Comparison of ENCODE assay signal across 8 cellular contexts in genomic region chr6:136921521-136921935, GRCh38. TPM values are rescaled to one million over a fixed set of nuclear protein-coding genes. Genes with fewer than 3 reads are reported as not detected.
DNase-seq lines count a peak whose midpoint lies in the region; ATAC-seq lines count a peak whose summit lies in the region.

No MANE protein-coding gene starts in this region.

- no peaks in the 10 kb centered on the region for H3K36me3 Mint-ChIP-seq in activated CD4-positive, alpha-beta T cell treated with anti-CD3 and anti-CD28 coated beads, Interleukin-2, amount 10 ng/mL, durations not matched to agents 24 days and 14 days (ENCODE audit: low read depth)
- H3K36me3 Mint-ChIP-seq in naive B cell = peaks cover 4 to 5% of the 10 kb centered on the region in 2 donors

- H3K4me3 Mint-ChIP-seq in activated CD4-positive, alpha-beta T cell treated with anti-CD3 and anti-CD28 coated beads, Interleukin-2, amount 10 ng/mL, durations not matched to agents 24 days and 14 days = peak overlapping the region; percentile 83
- peak overlapping the region; percentile 83 to 93 (median 88) for H3K4me3 Mint-ChIP-seq in naive B cell

- H3K4me1 ChIP-seq in endocrine pancreas (ENCODE audit: control insufficient read depth, insufficient read depth, low read length) = peaks cover 4% of the 10 kb centered on the region

- H3K4me3 ChIP-seq in endocrine pancreas (ENCODE audit: control insufficient read depth, insufficient read depth, low read length) = no peak overlapping the region

- no peaks in the 10 kb centered on the region for H3K9me3 ChIP-seq in endocrine pancreas (ENCODE audit: control insufficient read depth, low read length)

- H3K27ac Mint-ChIP-seq in activated CD4-positive, alpha-beta T cell treated with anti-CD3 and anti-CD28 coated beads, Interleukin-2, amount 10 ng/mL, durations not matched to agents 24 days and 14 days = no peak overlapping the region
- H3K27ac Mint-ChIP-seq in naive B cell = no peak overlapping the region

- H3K9ac ChIP-seq in endocrine pancreas (ENCODE audit: control insufficient read depth, insufficient read depth, low read length) = peak overlapping the region; percentile 66

- H3K36me3 ChIP-seq in endocrine pancreas (ENCODE audit: control insufficient read depth, insufficient read depth, low read length) = no peaks in the 10 kb centered on the region

- H3K9me3 Mint-ChIP-seq in activated CD4-positive, alpha-beta T cell treated with anti-CD3 and anti-CD28 coated beads, Interleukin-2, amount 10 ng/mL, durations not matched to agents 24 days and 14 days = no peaks in the 10 kb centered on the region
- H3K9me3 Mint-ChIP-seq in naive B cell = no peaks in the 10 kb centered on the region

- peaks cover 62% of the 10 kb centered on the region for H3K27me3 Mint-ChIP-seq in activated CD4-positive, alpha-beta T cell treated with anti-CD3 and anti-CD28 coated beads, Interleukin-2, amount 10 ng/mL, durations not matched to agents 24 days and 14 days
- peaks cover 41 to 57% (median 56%) of the 10 kb centered on the region in 3 donors for H3K27me3 Mint-ChIP-seq in naive B cell

- H3K27me3 ChIP-seq in endocrine pancreas (ENCODE audit: control insufficient read depth, insufficient read depth, low read length) = no peaks in the 10 kb centered on the region

- peak in 1 of 2 donors; percentile 2 for ATAC-seq in naive B cell (ENCODE audit: low read depth in 2 of 2)

- DNase-seq in activated CD4-positive, alpha-beta T cell treated with anti-CD3 and anti-CD28 coated beads, Interleukin-2, amount 10 ng/mL, durations not matched to agents 24 days and 14 days = peak; percentile 63
- DNase-seq in activated CD4-positive, alpha-beta T cell treated with anti-CD3 and anti-CD28 coated beads for 4 hours = no peak
- peak; percentile 6 for DNase-seq in RPMI8226
- no peak for DNase-seq in naive B cell
- DNase-seq in cerebellar cortex (ENCODE audit: low spot score) = no peak
- no peak for DNase-seq in activated effector memory CD4-positive, alpha-beta T cell treated with anti-CD3 and anti-CD28 coated beads, Interleukin-2, amount 50 U/mL, for 16 hours
- DNase-seq in A172 (ENCODE audit: low spot score) = no peak

- intact Hi-C loops in activated CD4-positive, alpha-beta T cell treated with anti-CD3 and anti-CD28 coated beads, Interleukin-2, amount 10 ng/mL, durations not matched to agents 24 days and 14 days (cut with micrococcal nuclease) = loop anchor here (2.0 to 5.0 kb wide), 2 partner anchors 277 to 576 kb away; no protein-coding TSS in a partner anchor

- peaks cover 22% of the 10 kb centered on the region for H3K4me1 Mint-ChIP-seq in activated CD4-positive, alpha-beta T cell treated with anti-CD3 and anti-CD28 coated beads, Interleukin-2, amount 10 ng/mL, durations not matched to agents 24 days and 14 days
- peaks cover 20 to 38% (median 26%) of the 10 kb centered on the region in 3 donors for H3K4me1 Mint-ChIP-seq in naive B cell

RNA-seq across cellular contexts. Expression of gene SLC35D3, which starts 0.6 kb away (rescaled TPM):
- not detected in 2 replicates for total RNA-seq in activated CD4-positive, alpha-beta T cell treated with anti-CD3 and anti-CD28 coated beads, Interleukin-2, amount 10 ng/mL, durations not matched to agents 24 days and 14 days
- polyA plus RNA-seq in naive B cell (ENCODE audit: low read depth in 6 of 6) = under 1 TPM in 1 of 6 donors, not detected in 5; 0.12 TPM
- total RNA-seq in A172 (2014; rRNA removed; shearing (Covaris generic)) = not detected in 2 replicates

Comparison
In these comparisons a context has a peak if more than half of its experiments do, and no peak if none do; other contexts are left out.
1. DNase-seq: peak in activated CD4-positive, alpha-beta T cell treated with anti-CD3 and anti-CD28 coated beads, Interleukin-2, amount 10 ng/mL, durations not matched to agents 24 days and 14 days (single experiment) and RPMI8226 (single experiment); none in activated CD4-positive, alpha-beta T cell treated with anti-CD3 and anti-CD28 coated beads for 4 hours (0 of 2), naive B cell (single experiment), cerebellar cortex (single experiment), activated effector memory CD4-positive, alpha-beta T cell treated with anti-CD3 and anti-CD28 coated beads, Interleukin-2, amount 50 U/mL, for 16 hours (single experiment) and A172 (single experiment).